Comparison of ENCODE assay signal across 1 cellular context in genomic region chr15:65610871-65611718, GRCh38.
TF ChIP-seq lines count a peak whose summit lies in the region.

Gene INTS14 (minus strand): TSS chr15:65611131. CDS start chr15:65607380, 3,751 bp downstream.

TF ChIP-seq in K562, 482 proteins besides CTCF, POLR2A, EP300 and RAD21 (continued from another document and continues in another):
- TF ChIP-seq, protein P1, sequence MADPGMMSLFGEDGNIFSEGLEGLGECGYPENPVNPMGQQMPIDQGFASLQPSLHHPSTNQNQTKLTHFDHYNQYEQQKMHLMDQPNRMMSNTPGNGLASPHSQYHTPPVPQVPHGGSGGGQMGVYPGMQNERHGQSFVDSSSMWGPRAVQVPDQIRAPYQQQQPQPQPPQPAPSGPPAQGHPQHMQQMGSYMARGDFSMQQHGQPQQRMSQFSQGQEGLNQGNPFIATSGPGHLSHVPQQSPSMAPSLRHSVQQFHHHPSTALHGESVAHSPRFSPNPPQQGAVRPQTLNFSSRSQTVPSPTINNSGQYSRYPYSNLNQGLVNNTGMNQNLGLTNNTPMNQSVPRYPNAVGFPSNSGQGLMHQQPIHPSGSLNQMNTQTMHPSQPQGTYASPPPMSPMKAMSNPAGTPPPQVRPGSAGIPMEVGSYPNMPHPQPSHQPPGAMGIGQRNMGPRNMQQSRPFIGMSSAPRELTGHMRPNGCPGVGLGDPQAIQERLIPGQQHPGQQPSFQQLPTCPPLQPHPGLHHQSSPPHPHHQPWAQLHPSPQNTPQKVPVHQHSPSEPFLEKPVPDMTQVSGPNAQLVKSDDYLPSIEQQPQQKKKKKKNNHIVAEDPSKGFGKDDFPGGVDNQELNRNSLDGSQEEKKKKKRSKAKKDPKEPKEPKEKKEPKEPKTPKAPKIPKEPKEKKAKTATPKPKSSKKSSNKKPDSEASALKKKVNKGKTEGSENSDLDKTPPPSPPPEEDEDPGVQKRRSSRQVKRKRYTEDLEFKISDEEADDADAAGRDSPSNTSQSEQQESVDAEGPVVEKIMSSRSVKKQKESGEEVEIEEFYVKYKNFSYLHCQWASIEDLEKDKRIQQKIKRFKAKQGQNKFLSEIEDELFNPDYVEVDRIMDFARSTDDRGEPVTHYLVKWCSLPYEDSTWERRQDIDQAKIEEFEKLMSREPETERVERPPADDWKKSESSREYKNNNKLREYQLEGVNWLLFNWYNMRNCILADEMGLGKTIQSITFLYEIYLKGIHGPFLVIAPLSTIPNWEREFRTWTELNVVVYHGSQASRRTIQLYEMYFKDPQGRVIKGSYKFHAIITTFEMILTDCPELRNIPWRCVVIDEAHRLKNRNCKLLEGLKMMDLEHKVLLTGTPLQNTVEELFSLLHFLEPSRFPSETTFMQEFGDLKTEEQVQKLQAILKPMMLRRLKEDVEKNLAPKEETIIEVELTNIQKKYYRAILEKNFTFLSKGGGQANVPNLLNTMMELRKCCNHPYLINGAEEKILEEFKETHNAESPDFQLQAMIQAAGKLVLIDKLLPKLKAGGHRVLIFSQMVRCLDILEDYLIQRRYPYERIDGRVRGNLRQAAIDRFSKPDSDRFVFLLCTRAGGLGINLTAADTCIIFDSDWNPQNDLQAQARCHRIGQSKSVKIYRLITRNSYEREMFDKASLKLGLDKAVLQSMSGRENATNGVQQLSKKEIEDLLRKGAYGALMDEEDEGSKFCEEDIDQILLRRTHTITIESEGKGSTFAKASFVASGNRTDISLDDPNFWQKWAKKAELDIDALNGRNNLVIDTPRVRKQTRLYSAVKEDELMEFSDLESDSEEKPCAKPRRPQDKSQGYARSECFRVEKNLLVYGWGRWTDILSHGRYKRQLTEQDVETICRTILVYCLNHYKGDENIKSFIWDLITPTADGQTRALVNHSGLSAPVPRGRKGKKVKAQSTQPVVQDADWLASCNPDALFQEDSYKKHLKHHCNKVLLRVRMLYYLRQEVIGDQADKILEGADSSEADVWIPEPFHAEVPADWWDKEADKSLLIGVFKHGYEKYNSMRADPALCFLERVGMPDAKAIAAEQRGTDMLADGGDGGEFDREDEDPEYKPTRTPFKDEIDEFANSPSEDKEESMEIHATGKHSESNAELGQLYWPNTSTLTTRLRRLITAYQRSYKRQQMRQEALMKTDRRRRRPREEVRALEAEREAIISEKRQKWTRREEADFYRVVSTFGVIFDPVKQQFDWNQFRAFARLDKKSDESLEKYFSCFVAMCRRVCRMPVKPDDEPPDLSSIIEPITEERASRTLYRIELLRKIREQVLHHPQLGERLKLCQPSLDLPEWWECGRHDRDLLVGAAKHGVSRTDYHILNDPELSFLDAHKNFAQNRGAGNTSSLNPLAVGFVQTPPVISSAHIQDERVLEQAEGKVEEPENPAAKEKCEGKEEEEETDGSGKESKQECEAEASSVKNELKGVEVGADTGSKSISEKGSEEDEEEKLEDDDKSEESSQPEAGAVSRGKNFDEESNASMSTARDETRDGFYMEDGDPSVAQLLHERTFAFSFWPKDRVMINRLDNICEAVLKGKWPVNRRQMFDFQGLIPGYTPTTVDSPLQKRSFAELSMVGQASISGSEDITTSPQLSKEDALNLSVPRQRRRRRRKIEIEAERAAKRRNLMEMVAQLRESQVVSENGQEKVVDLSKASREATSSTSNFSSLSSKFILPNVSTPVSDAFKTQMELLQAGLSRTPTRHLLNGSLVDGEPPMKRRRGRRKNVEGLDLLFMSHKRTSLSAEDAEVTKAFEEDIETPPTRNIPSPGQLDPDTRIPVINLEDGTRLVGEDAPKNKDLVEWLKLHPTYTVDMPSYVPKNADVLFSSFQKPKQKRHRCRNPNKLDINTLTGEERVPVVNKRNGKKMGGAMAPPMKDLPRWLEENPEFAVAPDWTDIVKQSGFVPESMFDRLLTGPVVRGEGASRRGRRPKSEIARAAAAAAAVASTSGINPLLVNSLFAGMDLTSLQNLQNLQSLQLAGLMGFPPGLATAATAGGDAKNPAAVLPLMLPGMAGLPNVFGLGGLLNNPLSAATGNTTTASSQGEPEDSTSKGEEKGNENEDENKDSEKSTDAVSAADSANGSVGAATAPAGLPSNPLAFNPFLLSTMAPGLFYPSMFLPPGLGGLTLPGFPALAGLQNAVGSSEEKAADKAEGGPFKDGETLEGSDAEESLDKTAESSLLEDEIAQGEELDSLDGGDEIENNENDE (IDR thresholded peaks at IDR 0.05; ENCODE audit: low read depth, low read length): no peak
- TF ChIP-seq, protein P2, sequence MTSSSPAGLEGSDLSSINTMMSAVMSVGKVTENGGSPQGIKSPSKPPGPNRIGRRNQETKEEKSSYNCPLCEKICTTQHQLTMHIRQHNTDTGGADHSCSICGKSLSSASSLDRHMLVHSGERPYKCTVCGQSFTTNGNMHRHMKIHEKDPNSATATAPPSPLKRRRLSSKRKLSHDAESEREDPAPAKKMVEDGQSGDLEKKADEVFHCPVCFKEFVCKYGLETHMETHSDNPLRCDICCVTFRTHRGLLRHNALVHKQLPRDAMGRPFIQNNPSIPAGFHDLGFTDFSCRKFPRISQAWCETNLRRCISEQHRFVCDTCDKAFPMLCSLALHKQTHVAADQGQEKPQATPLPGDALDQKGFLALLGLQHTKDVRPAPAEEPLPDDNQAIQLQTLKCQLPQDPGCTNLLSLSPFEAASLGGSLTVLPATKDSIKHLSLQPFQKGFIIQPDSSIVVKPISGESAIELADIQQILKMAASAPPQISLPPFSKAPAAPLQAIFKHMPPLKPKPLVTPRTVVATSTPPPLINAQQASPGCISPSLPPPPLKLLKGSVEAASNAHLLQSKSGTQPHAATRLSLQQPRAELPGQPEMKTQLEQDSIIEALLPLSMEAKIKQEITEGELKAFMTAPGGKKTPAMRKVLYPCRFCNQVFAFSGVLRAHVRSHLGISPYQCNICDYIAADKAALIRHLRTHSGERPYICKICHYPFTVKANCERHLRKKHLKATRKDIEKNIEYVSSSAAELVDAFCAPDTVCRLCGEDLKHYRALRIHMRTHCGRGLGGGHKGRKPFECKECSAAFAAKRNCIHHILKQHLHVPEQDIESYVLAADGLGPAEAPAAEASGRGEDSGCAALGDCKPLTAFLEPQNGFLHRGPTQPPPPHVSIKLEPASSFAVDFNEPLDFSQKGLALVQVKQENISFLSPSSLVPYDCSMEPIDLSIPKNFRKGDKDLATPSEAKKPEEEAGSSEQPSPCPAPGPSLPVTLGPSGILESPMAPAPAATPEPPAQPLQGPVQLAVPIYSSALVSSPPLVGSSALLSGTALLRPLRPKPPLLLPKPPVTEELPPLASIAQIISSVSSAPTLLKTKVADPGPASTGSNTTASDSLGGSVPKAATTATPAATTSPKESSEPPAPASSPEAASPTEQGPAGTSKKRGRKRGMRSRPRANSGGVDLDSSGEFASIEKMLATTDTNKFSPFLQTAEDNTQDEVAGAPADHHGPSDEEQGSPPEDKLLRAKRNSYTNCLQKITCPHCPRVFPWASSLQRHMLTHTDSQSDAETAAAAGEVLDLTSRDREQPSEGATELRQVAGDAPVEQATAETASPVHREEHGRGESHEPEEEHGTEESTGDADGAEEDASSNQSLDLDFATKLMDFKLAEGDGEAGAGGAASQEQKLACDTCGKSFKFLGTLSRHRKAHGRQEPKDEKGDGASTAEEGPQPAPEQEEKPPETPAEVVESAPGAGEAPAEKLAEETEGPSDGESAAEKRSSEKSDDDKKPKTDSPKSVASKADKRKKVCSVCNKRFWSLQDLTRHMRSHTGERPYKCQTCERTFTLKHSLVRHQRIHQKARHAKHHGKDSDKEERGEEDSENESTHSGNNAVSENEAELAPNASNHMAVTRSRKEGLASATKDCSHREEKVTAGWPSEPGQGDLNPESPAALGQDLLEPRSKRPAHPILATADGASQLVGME (CRISPR knock-in tag; IDR thresholded peaks at IDR 0.05): peak; percentile 82
- TF ChIP-seq POLR3G (IDR thresholded peaks at IDR 0.05; ENCODE audit: extremely low read depth, insufficient read length, insufficient replicate concordance): no peak
- TF ChIP-seq CREB3 (tag; conservative IDR thresholded peaks at IDR 0.05; ENCODE audit: low read depth): no peak
- no peak for TF ChIP-seq ZNF184 (CRISPR knock-in tag; IDR thresholded peaks at IDR 0.05)
- TF ChIP-seq JUNB (CRISPR knock-in tag; conservative IDR thresholded peaks at IDR 0.05): no peak
- TF ChIP-seq, protein P3, sequence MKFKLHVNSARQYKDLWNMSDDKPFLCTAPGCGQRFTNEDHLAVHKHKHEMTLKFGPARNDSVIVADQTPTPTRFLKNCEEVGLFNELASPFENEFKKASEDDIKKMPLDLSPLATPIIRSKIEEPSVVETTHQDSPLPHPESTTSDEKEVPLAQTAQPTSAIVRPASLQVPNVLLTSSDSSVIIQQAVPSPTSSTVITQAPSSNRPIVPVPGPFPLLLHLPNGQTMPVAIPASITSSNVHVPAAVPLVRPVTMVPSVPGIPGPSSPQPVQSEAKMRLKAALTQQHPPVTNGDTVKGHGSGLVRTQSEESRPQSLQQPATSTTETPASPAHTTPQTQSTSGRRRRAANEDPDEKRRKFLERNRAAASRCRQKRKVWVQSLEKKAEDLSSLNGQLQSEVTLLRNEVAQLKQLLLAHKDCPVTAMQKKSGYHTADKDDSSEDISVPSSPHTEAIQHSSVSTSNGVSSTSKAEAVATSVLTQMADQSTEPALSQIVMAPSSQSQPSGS (CRISPR knock-in tag; IDR thresholded peaks at IDR 0.05): no peak
- TF ChIP-seq ZHX1 (conservative IDR thresholded peaks at IDR 0.05; ENCODE audit: low read length): 0 out of 2 replicates have a peak, but pooled peaks have one; percentile 8
- TF ChIP-seq ETS1 (conservative IDR thresholded peaks at IDR 0.05; ENCODE audit: control insufficient read depth, low read depth, low read length): peak; percentile 93
- no peak; the same call in 1 of the 2 replicates for TF ChIP-seq ZNF584 (CRISPR knock-in tag; IDR thresholded peaks at IDR 0.05; ENCODE audit: low read depth)
- no peak for TF ChIP-seq SMARCB1 (IDR thresholded peaks at IDR 0.05; ENCODE audit: insufficient read length, low read depth)
- no peak for TF ChIP-seq ZNF512 (tag; IDR thresholded peaks at IDR 0.05)
- TF ChIP-seq, protein P4, sequence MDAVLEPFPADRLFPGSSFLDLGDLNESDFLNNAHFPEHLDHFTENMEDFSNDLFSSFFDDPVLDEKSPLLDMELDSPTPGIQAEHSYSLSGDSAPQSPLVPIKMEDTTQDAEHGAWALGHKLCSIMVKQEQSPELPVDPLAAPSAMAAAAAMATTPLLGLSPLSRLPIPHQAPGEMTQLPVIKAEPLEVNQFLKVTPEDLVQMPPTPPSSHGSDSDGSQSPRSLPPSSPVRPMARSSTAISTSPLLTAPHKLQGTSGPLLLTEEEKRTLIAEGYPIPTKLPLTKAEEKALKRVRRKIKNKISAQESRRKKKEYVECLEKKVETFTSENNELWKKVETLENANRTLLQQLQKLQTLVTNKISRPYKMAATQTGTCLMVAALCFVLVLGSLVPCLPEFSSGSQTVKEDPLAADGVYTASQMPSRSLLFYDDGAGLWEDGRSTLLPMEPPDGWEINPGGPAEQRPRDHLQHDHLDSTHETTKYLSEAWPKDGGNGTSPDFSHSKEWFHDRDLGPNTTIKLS (IDR thresholded peaks at IDR 0.05; ENCODE audit: borderline replicate concordance, low read depth): peak; percentile 77; the same call in 1 of the 2 replicates
- TF ChIP-seq ATF1 (CRISPR knock-in tag; IDR thresholded peaks at IDR 0.05): 0 out of 2 replicates have a peak, but pooled peaks have one; percentile 36
- peak; percentile 80 for TF ChIP-seq ATF1 (tag; IDR thresholded peaks at IDR 0.05)
- TF ChIP-seq, protein P5, sequence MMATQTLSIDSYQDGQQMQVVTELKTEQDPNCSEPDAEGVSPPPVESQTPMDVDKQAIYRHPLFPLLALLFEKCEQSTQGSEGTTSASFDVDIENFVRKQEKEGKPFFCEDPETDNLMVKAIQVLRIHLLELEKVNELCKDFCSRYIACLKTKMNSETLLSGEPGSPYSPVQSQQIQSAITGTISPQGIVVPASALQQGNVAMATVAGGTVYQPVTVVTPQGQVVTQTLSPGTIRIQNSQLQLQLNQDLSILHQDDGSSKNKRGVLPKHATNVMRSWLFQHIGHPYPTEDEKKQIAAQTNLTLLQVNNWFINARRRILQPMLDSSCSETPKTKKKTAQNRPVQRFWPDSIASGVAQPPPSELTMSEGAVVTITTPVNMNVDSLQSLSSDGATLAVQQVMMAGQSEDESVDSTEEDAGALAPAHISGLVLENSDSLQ (IDR thresholded peaks at IDR 0.05): peak; percentile 25; the same call in 1 of the 2 replicates
- TF ChIP-seq STAG1 (CRISPR knock-in tag; IDR thresholded peaks at IDR 0.05; ENCODE audit: borderline replicate concordance): no peak
- TF ChIP-seq ELF2 (CRISPR knock-in tag; IDR thresholded peaks at IDR 0.05): peak; percentile 84
- no peak for TF ChIP-seq HDAC8 (tag; IDR thresholded peaks at IDR 0.05)
